Comparison of ENCODE assay signal across 1 cellular context in genomic region chr21:38824124-38824822, GRCh38.
A peak's percentile ranks its signal among the peaks of the same experiment; 100 is the strongest.
TF ChIP-seq lines count a peak whose summit lies in the region.

No MANE protein-coding gene starts in this region.

TF ChIP-seq in HepG2, 621 proteins besides CTCF, POLR2A, EP300 and RAD21 (continued from another document and continues in another):
- no peak for TF ChIP-seq ZNF710 (CRISPR knock-in tag; IDR thresholded peaks at IDR 0.05; ENCODE audit: borderline replicate concordance)
- peak; percentile 34 for TF ChIP-seq STAG1 (CRISPR knock-in tag; IDR thresholded peaks at IDR 0.05)
- TF ChIP-seq ZNF276 (CRISPR knock-in tag; IDR thresholded peaks at IDR 0.05; ENCODE audit: low read depth) = no peak
- no peak for TF ChIP-seq ZNF891 (CRISPR knock-in tag; IDR thresholded peaks at IDR 0.05)
- no peak; the same call in 1 of the 2 replicates for TF ChIP-seq ZFP36L1 (CRISPR knock-in tag; IDR thresholded peaks at IDR 0.05)
- no peak for TF ChIP-seq PTBP1 (IDR thresholded peaks at IDR 0.05; ENCODE audit: low read depth, low read length, poor library complexity, severe bottlenecking)
- peak; percentile 66; the same call in 1 of the 2 replicates for TF ChIP-seq SKIL (CRISPR knock-in tag; IDR thresholded peaks at IDR 0.05; ENCODE audit: borderline replicate concordance)
- no peak for TF ChIP-seq ZBTB43 (CRISPR knock-in tag; conservative IDR thresholded peaks at IDR 0.05)
- TF ChIP-seq SMYD3 (CRISPR knock-in tag; IDR thresholded peaks at IDR 0.05) = 0 out of 2 replicates have a peak, but pooled peaks have one; percentile 31
- TF ChIP-seq MXI1 (IDR thresholded peaks at IDR 0.05; ENCODE audit: borderline replicate concordance, low read depth, low read length) = no peak
- no peak for TF ChIP-seq HCFC1 (IDR thresholded peaks at IDR 0.05; ENCODE audit: low read depth, low read length)
- TF ChIP-seq ZBTB39 (CRISPR knock-in tag; IDR thresholded peaks at IDR 0.05) = no peak
- no peak for TF ChIP-seq ZNF552 (CRISPR knock-in tag; IDR thresholded peaks at IDR 0.05; ENCODE audit: borderline replicate concordance)
- peak; percentile 72; the same call in 1 of the 2 replicates for TF ChIP-seq ZSCAN9 (CRISPR knock-in tag; IDR thresholded peaks at IDR 0.05; ENCODE audit: borderline replicate concordance)
- 0 out of 2 replicates have a peak, but pooled peaks have one; percentile 25 for TF ChIP-seq KDM4B (CRISPR knock-in tag; IDR thresholded peaks at IDR 0.05)
- TF ChIP-seq ZNF879 (CRISPR knock-in tag; IDR thresholded peaks at IDR 0.05) = no peak
- no peak for TF ChIP-seq ZNF773 (CRISPR knock-in tag; IDR thresholded peaks at IDR 0.05; ENCODE audit: borderline replicate concordance)
- no peak for TF ChIP-seq HMGA1 (CRISPR knock-in tag; conservative IDR thresholded peaks at IDR 0.05)
- TF ChIP-seq ZNF362 (CRISPR knock-in tag; IDR thresholded peaks at IDR 0.05; ENCODE audit: borderline replicate concordance) = no peak
- TF ChIP-seq ZNF598 (CRISPR knock-in tag; IDR thresholded peaks at IDR 0.05; ENCODE audit: borderline replicate concordance) = no peak
- TF ChIP-seq FOXO1 (CRISPR knock-in tag; IDR thresholded peaks at IDR 0.05) = peak; percentile 99
- TF ChIP-seq TMF1 (CRISPR knock-in tag; IDR thresholded peaks at IDR 0.05; ENCODE audit: low read depth) = no peak
- peak; percentile 77 for TF ChIP-seq ZNF331 (CRISPR knock-in tag; IDR thresholded peaks at IDR 0.05)
- TF ChIP-seq HNF4A (CRISPR knock-in tag; IDR thresholded peaks at IDR 0.05) = peak; percentile 98
- TF ChIP-seq ZBTB10 (CRISPR knock-in tag; IDR thresholded peaks at IDR 0.05; ENCODE audit: borderline replicate concordance) = no peak
- TF ChIP-seq ZFP37 (CRISPR knock-in tag; IDR thresholded peaks at IDR 0.05; ENCODE audit: borderline replicate concordance) = peak; percentile 13; the same call in 1 of the 2 replicates
- no peak for TF ChIP-seq ZNF235 (CRISPR knock-in tag; IDR thresholded peaks at IDR 0.05; ENCODE audit: borderline replicate concordance)
- no peak for TF ChIP-seq BRF2 (CRISPR knock-in tag; IDR thresholded peaks at IDR 0.05)
- TF ChIP-seq RXRA (CRISPR knock-in tag; IDR thresholded peaks at IDR 0.05) = peak; percentile 96
- peak; percentile 52; the same call in 1 of the 2 replicates for TF ChIP-seq HOXA5 (CRISPR knock-in tag; IDR thresholded peaks at IDR 0.05)
- TF ChIP-seq MTF2 (CRISPR knock-in tag; IDR thresholded peaks at IDR 0.05; ENCODE audit: borderline replicate concordance) = no peak
- 0 out of 2 replicates have a peak, but pooled peaks have one; percentile 40 for TF ChIP-seq POLR2AphosphoS5 (IDR thresholded peaks at IDR 0.05; ENCODE audit: low read depth, low read length)
- TF ChIP-seq RFXAP (CRISPR knock-in tag; IDR thresholded peaks at IDR 0.05; ENCODE audit: borderline replicate concordance) = no peak
- no peak for TF ChIP-seq FIP1L1 (IDR thresholded peaks at IDR 0.05; ENCODE audit: borderline replicate concordance, insufficient read depth, low read depth, low read length)
- peak; percentile 66 for TF ChIP-seq HMG20B (CRISPR knock-in tag; conservative IDR thresholded peaks at IDR 0.05)
- TF ChIP-seq CEBPZ (IDR thresholded peaks at IDR 0.05; ENCODE audit: low read length) = no peak
- 0 out of 2 replicates have a peak, but pooled peaks have one; percentile 47 for TF ChIP-seq JUN (CRISPR knock-in tag; IDR thresholded peaks at IDR 0.05)
- no peak for TF ChIP-seq ZNF616 (CRISPR knock-in tag; IDR thresholded peaks at IDR 0.05; ENCODE audit: low read depth)
- TF ChIP-seq DBP (CRISPR knock-in tag; IDR thresholded peaks at IDR 0.05; ENCODE audit: not compliant biosample characterization) = no peak
- TF ChIP-seq ZNF333 (CRISPR knock-in tag; IDR thresholded peaks at IDR 0.05; ENCODE audit: borderline replicate concordance) = no peak
- TF ChIP-seq GABPA (IDR thresholded peaks at IDR 0.05; ENCODE audit: low read depth, low read length) = no peak
- TF ChIP-seq GABPA (CRISPR knock-in tag; IDR thresholded peaks at IDR 0.05; ENCODE audit: low read depth) = peak; percentile 40; the same call in 1 of the 2 replicates
- TF ChIP-seq PRMT3 (CRISPR knock-in tag; IDR thresholded peaks at IDR 0.05; ENCODE audit: borderline replicate concordance, low read depth) = peak; percentile 68; the same call in 1 of the 2 replicates
- TF ChIP-seq TCF7 (IDR thresholded peaks at IDR 0.05; ENCODE audit: low read depth) = peak; percentile 60
- TF ChIP-seq GFI1 (CRISPR knock-in tag; IDR thresholded peaks at IDR 0.05; ENCODE audit: borderline replicate concordance) = no peak
